In the genomic region with DNA sequence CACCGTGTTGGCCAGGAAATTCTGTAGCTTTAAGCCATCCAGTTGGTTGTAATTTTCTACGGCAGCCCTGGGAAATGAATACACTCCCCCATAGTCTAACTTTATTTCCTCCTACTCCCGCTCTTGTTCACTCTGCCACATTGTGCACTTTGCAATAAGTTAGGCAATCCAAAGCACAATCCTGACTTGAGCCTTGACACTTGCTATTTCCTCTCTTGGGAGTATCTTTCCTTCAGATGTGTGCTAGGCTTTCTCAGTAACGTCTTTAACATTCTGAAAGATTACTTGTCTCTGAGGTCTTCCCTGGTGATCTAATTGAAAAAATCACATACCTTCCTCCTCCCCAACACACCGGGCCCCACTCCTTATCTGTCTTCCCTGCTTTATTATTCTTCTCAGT, we compare ENCODE assay signal across 1 cellular context.
TF ChIP-seq lines count a peak whose summit lies in the region.

No MANE protein-coding gene starts in this region.

TF ChIP-seq in K562, 482 proteins besides CTCF, POLR2A, EP300 and RAD21 (continued from another document):
- TF ChIP-seq, protein P1, sequence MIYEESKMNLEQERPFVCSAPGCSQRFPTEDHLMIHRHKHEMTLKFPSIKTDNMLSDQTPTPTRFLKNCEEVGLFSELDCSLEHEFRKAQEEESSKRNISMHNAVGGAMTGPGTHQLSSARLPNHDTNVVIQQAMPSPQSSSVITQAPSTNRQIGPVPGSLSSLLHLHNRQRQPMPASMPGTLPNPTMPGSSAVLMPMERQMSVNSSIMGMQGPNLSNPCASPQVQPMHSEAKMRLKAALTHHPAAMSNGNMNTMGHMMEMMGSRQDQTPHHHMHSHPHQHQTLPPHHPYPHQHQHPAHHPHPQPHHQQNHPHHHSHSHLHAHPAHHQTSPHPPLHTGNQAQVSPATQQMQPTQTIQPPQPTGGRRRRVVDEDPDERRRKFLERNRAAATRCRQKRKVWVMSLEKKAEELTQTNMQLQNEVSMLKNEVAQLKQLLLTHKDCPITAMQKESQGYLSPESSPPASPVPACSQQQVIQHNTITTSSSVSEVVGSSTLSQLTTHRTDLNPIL (CRISPR knock-in tag; IDR thresholded peaks at IDR 0.05) = no peak
- TF ChIP-seq YY1 (IDR thresholded peaks at IDR 0.05; ENCODE audit: borderline replicate concordance in 1 of 3, control insufficient read depth in 1 of 3, extremely low read depth in 1 of 3, insufficient read depth in 3 of 3, insufficient read length in 1 of 3, insufficient replicate concordance in 2 of 3, low read depth in 1 of 3, low read length in 2 of 3) (no peak), MCM3 (IDR thresholded peaks at IDR 0.05) (no peak), ZNF584 (CRISPR knock-in tag; IDR thresholded peaks at IDR 0.05; ENCODE audit: low read depth) (no peak)
- TF ChIP-seq, protein P2, sequence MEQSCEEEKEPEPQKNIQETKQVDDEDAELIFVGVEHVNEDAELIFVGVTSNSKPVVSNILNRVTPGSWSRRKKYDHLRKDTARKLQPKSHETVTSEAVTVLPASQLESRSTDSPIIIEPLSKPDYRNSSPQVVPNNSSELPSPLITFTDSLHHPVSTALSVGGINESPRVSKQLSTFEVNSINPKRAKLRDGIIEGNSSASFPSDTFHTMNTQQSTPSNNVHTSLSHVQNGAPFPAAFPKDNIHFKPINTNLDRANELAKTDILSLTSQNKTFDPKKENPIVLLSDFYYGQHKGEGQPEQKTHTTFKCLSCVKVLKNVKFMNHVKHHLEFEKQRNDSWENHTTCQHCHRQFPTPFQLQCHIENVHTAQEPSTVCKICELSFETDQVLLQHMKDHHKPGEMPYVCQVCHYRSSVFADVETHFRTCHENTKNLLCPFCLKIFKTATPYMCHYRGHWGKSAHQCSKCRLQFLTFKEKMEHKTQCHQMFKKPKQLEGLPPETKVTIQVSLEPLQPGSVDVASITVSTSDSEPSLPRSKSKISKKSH (CRISPR knock-in tag; IDR thresholded peaks at IDR 0.05) = no peak
